8 cellular contexts compared by ENCODE assay signal in genomic region chr3:180911876-180912303, GRCh38. TPM values are rescaled to one million over a fixed set of nuclear protein-coding genes. Genes with fewer than 3 reads are reported as not detected.
DNase-seq lines count a peak whose midpoint lies in the region; ATAC-seq, FAIRE-seq and TF ChIP-seq lines count a peak whose summit lies in the region.

No MANE protein-coding gene starts in this region.

- intact Hi-C loops in body of pancreas (cut with DNase I), result no loop called here

- H3K27me3 ChIP-seq in body of pancreas (no peaks in the 10 kb centered on the region), muscle layer of duodenum (ENCODE audit: low read depth, low read length) (no peaks in the 10 kb centered on the region)

- H3K4me1 ChIP-seq in body of pancreas (peaks cover 29% of the 10 kb centered on the region), muscle layer of duodenum (ENCODE audit: control insufficient read depth in 1 of 2, insufficient read depth in 2 of 2, low read length in 2 of 2) (peaks cover 5 to 26% of the 10 kb centered on the region in 2 donors)

- no peak for TF ChIP-seq CTCF in AG10803 (conservative IDR thresholded peaks at IDR 0.05; ENCODE audit: low read length)
- no peak for TF ChIP-seq CTCF in body of pancreas (IDR thresholded peaks at IDR 0.05)

- H3K36me3 ChIP-seq in body of pancreas (replicated peaks in 1 of 2; ENCODE audit: insufficient read depth in 1 of 2, low read depth in 2 of 2) (no peaks in the 10 kb centered on the region), muscle layer of duodenum (ENCODE audit: control insufficient read depth in 1 of 2, insufficient read depth in 2 of 2, low read length in 2 of 2) (peaks cover 0 to 4% of the 10 kb centered on the region in 2 donors)

- 36 to 37% methylated on average over 6 of the region's 6 CpGs for WGBS in body of pancreas, 2 donors

- DNase-seq in AG10803 (ENCODE audit: low read depth) (no peak), body of pancreas (no peak), GM19239 (ENCODE audit: insufficient read length, low spot score) (no peak)

- H3K27ac ChIP-seq in body of pancreas (peak overlapping the region; percentile 84 to 88 (median 86)), muscle layer of duodenum (ENCODE audit: low read length) (peak overlapping the region; percentile 91)

- peak overlapping the region; percentile 97 for H3K4me3 ChIP-seq in AG10803 (ENCODE audit: low read length)
- peak overlapping the region; percentile 67 to 96 for H3K4me3 ChIP-seq in body of pancreas
- peak overlapping the region; percentile 94 to 95 for H3K4me3 ChIP-seq in muscle layer of duodenum (ENCODE audit: low read depth in 1 of 2, low read length in 2 of 2)

- FAIRE-seq in GM19239 (lab: Jason Lieb, UNC), result no peak

- ATAC-seq in GM19438 (IDR thresholded peaks at IDR 0.05; ENCODE audit: low read depth, unreplicated experiment) (peak; percentile 15), HG03460 (IDR thresholded peaks at IDR 0.05; ENCODE audit: unreplicated experiment) (peak; percentile 14), body of pancreas (no peak), esophagus mucosa (no peak), HG03469 (IDR thresholded peaks at IDR 0.05; ENCODE audit: unreplicated experiment) (no peak)

- no peak for TF ChIP-seq POLR2A in body of pancreas (IDR thresholded peaks at IDR 0.05)

- no peaks in the 10 kb centered on the region for H3K9me3 ChIP-seq in body of pancreas
- no peaks in the 10 kb centered on the region for H3K9me3 ChIP-seq in muscle layer of duodenum (ENCODE audit: control insufficient read depth in 1 of 2, low read length in 2 of 2)

RNA-seq across cellular contexts. Expression of gene FXR1, which starts 0.6 kb away (rescaled TPM):
- total RNA-seq in body of pancreas, result 10 to 100 TPM; 55.0 to 89.5 TPM
- total RNA-seq in esophagus mucosa, result 54.0 TPM

Comparison
In these comparisons a context has a peak if more than half of its experiments do, and no peak if none do; other contexts are left out.
1. ATAC-seq: peak in GM19438 (single experiment) and HG03460 (single experiment); none in body of pancreas (single experiment), esophagus mucosa (single experiment) and HG03469 (single experiment).
2. Peak in every context shown above with its lines, with median percentiles within 50 percentile points of each other: H3K4me3 ChIP-seq.